10 cellular contexts compared by ENCODE assay signal in genomic region chr10:43220251-43220650, GRCh38. TPM values are rescaled to one million over a fixed set of nuclear protein-coding genes. Genes with fewer than 3 reads are reported as not detected.
DNase-seq lines count a peak whose midpoint lies in the region; ATAC-seq, FAIRE-seq and TF ChIP-seq lines count a peak whose summit lies in the region.
"Not testable (repeated sequence)": the region's sequence is repeated elsewhere in the genome, so short reads cannot be mapped to it uniquely, and the experiment has no call there.
"Had no signal": no experiment of that assay in that cellular context is flagged by ENCODE, and none has a peak within 500 bp of the region (broad histone marks: within the 10 kb centered on the region; RNA-seq: fewer than 3 reads in every experiment).

No MANE protein-coding gene starts in this region.

- H3K27me3 ChIP-seq in neuronal stem cell (ENCODE audit: control insufficient read depth in 3 of 3, insufficient read depth in 3 of 3, low read depth in 1 of 3, low read length in 3 of 3): peaks cover 0 to 37% (median 0%) of the 10 kb centered on the region in 3 experiments
- H3K27me3 ChIP-seq in spleen (replicated peaks in 1 of 7): peaks cover 0 to 14% (median 0%) of the 10 kb centered on the region in 7 donors
- H3K27me3 ChIP-seq in tibial nerve: not testable (repeated sequence)

- H2AK5ac ChIP-seq in neuronal stem cell (ENCODE audit: low read depth, low read length): peak overlapping the region; percentile 77

- not testable (repeated sequence) for H3K4ac ChIP-seq in neuronal stem cell (ENCODE audit: low read length)

- not testable (repeated sequence) for H4K91ac ChIP-seq in neuronal stem cell (ENCODE audit: low read depth, low read length, poor library complexity)

- H3K36me3 ChIP-seq in kidney (ENCODE audit: control insufficient read depth in 1 of 2, insufficient read depth in 2 of 2, low read length in 2 of 2); neuronal stem cell (replicated peaks in 1 of 2; ENCODE audit: control insufficient read depth in 2 of 2, insufficient read depth in 2 of 2, low read length in 2 of 2); spleen; tibial nerve: not testable (repeated sequence)

- peak overlapping the region; percentile 47 for H3K14ac ChIP-seq in neuronal stem cell (ENCODE audit: low read length)

- H3K27ac Mint-ChIP-seq in WTC11; chondrocyte (ENCODE audit: unreplicated experiment): not testable (repeated sequence)

- H2BK120ac ChIP-seq in neuronal stem cell (ENCODE audit: low read depth, low read length): not testable (repeated sequence)

- not testable (repeated sequence) for H2BK15ac ChIP-seq in neuronal stem cell (ENCODE audit: low read length)

- H3K9me3 ChIP-seq in kidney (ENCODE audit: control insufficient read depth in 1 of 2, low read length in 2 of 2); neuronal stem cell (replicated peaks in 1 of 2; ENCODE audit: control insufficient read depth in 2 of 2, insufficient read depth in 1 of 2, low read depth in 1 of 2, low read length in 2 of 2); spleen; tibial nerve: not testable (repeated sequence)

- not testable (repeated sequence) for H3K4me3 Mint-ChIP-seq in WTC11; chondrocyte (ENCODE audit: unreplicated experiment)

- not testable (repeated sequence) for H3K79me1 ChIP-seq in neuronal stem cell (ENCODE audit: low read depth, low read length)

- H3K4me1 ChIP-seq in kidney (ENCODE audit: control insufficient read depth in 1 of 2, insufficient read depth in 1 of 2, low read depth in 1 of 2, low read length in 2 of 2); neuronal stem cell (ENCODE audit: control insufficient read depth in 2 of 2, insufficient read depth in 1 of 2, low read depth in 1 of 2, low read length in 2 of 2); spleen: not testable (repeated sequence)
- H3K4me1 ChIP-seq in tibial nerve: peaks cover 0 to 61% (median 27%) of the 10 kb centered on the region in 4 donors

- intact Hi-C loops in Right ventricle myocardium inferior (cut with DNase I); kidney (cut with DNase I); spleen (cut with DNase I; ENCODE audit: low total_unique reads): not testable (repeated sequence)

- CTCF ChIA-PET in WTC11 (lab: Charles Lee): interaction anchor here (0.6 to 3.4 kb wide), 7 partner anchors 15 to 118 kb away, joined by 3 to 73 read pairs (median 4); no protein-coding TSS in a partner anchor

- TF ChIP-seq POLR2A in spleen (IDR thresholded peaks at IDR 0.05); tibial nerve (IDR thresholded peaks at IDR 0.05): not testable (repeated sequence)

- H4K8ac ChIP-seq in neuronal stem cell (ENCODE audit: low read depth, low read length): not testable (repeated sequence)

- not testable (repeated sequence) for H2BK12ac ChIP-seq in neuronal stem cell (ENCODE audit: low read length)

- TF ChIP-seq CTCF in WTC11 (IDR thresholded peaks at IDR 0.05); chondrocyte (IDR thresholded peaks at IDR 0.05); kidney (IDR thresholded peaks at IDR 0.05; ENCODE audit: borderline replicate concordance, extremely low read depth, insufficient read depth); spleen (IDR thresholded peaks at IDR 0.05 in 8 of 11, conservative IDR thresholded peaks at IDR 0.05 in 3 of 11); tibial nerve (IDR thresholded peaks at IDR 0.05): not testable (repeated sequence)

- not testable (repeated sequence) for H3K9me3 Mint-ChIP-seq in WTC11; chondrocyte (ENCODE audit: low read depth)

- TF ChIP-seq EP300 in tibial nerve (IDR thresholded peaks at IDR 0.05): not testable (repeated sequence)

- H3K9ac ChIP-seq in kidney (ENCODE audit: low read length in 2 of 2); neuronal stem cell (ENCODE audit: low read depth, low read length, poor library complexity): not testable (repeated sequence)

- not testable (repeated sequence) for H3K27ac ChIP-seq in kidney (ENCODE audit: low read depth in 2 of 2, low read length in 2 of 2); neuronal stem cell (replicated peaks; ENCODE audit: low read length); spleen
- H3K27ac ChIP-seq in tibial nerve: peak overlapping the region; percentile 77 to 97 (median 86)

- WGBS in neuronal stem cell (ENCODE audit: extremely low coverage in 2 of 2, insufficient read length in 2 of 2, insufficient replicate concordance in 1 of 2), 2 donors: no CpG with 5 or more reads among the region's 6 CpGs
- 66 to 73% (median 73%) methylated on average over 5 to 6 of the region's 6 CpGs for WGBS in spleen, 5 donors
- 80 to 90% methylated on average over 5 to 6 of the region's 6 CpGs for WGBS in tibial nerve, 2 donors

- not testable (repeated sequence) for H3K4me3 ChIP-seq in kidney (ENCODE audit: low read length in 2 of 2); neuronal stem cell (ENCODE audit: low read length in 2 of 2); spleen; tibial nerve

- FAIRE-seq in kidney (lab: Jason Lieb, UNC): not testable (repeated sequence)

- H3K4me1 Mint-ChIP-seq in WTC11; chondrocyte (ENCODE audit: low read depth): not testable (repeated sequence)

- H2BK5ac ChIP-seq in neuronal stem cell (ENCODE audit: low read length): not testable (repeated sequence)

- ATAC-seq in WTC11, Right ventricle myocardium inferior: not testable (repeated sequence)

- not testable (repeated sequence) for H3K4me2 ChIP-seq in neuronal stem cell (ENCODE audit: insufficient read depth, low read length, poor library complexity, severe bottlenecking)

- not testable (repeated sequence) for H3K23ac ChIP-seq in neuronal stem cell (ENCODE audit: low read depth, low read length, poor library complexity)

- DNase-seq in WTC11 (ENCODE audit: low spot score); neuronal stem cell (ENCODE audit: low spot score); tibial nerve (ENCODE audit: low spot score in 2 of 2): not testable (repeated sequence)
- DNase-seq in activated effector memory CD4-positive, alpha-beta T cell treated with anti-CD3 and anti-CD28 coated beads, Interleukin-2, amount 50 U/mL, for 16 hours: peak; percentile 31
- peak; percentile 30 for DNase-seq in chondrocyte (ENCODE audit: low spot score)
- peak; percentile 27 for DNase-seq in Right ventricle myocardium inferior (ENCODE audit: missing footprints)
- peak; percentile 36 for DNase-seq in kidney
- peak; percentile 39 for DNase-seq in spleen

- H2AFZ ChIP-seq in neuronal stem cell (ENCODE audit: low read length): not testable (repeated sequence)

- not testable (repeated sequence) for H3K36me3 Mint-ChIP-seq in WTC11; chondrocyte (ENCODE audit: low read depth)

- POLR2A ChIA-PET in WTC11 (lab: Charles Lee): interaction anchor here (1.1 kb wide), 1 partner anchor 46 kb away, joined by 4 read pairs; no protein-coding TSS in a partner anchor

- not testable (repeated sequence) for H3K27me3 Mint-ChIP-seq in WTC11 (ENCODE audit: low read depth)
- peaks cover 34% of the 10 kb centered on the region for H3K27me3 Mint-ChIP-seq in chondrocyte (ENCODE audit: low read depth)

- not testable (repeated sequence) for H3K18ac ChIP-seq in neuronal stem cell (ENCODE audit: low read length)

TF ChIP-seq in WTC11, 78 proteins besides CTCF, POLR2A, EP300 and RAD21:
- peak; percentile 61; the same call in 1 of the 2 replicates for TF ChIP-seq ZNF121 (CRISPR knock-in tag; IDR thresholded peaks at IDR 0.05)

RNA-seq across cellular contexts. Expression of gene RASGEF1A, which starts 46.6 kb away (rescaled TPM):
- 20.8 to 21.4 TPM (median 21.0 TPM) in 3 replicates for total RNA-seq in WTC11 (2021)
- total RNA-seq in chondrocyte: 0.05 to 0.18 TPM in 2 of 3 replicates, not detected in the other
- total RNA-seq in Right ventricle myocardium inferior: 1.4 TPM
- 3.6 TPM for total RNA-seq in kidney
- 2.8 TPM for polyA plus RNA-seq in kidney (ENCODE audit: insufficient read depth, low read depth, low replicate concordance)
- 3.5 TPM for polyA plus RNA-seq in neuronal stem cell (2013, experiment 1 of 2)
- 3.6 TPM for polyA plus RNA-seq in neuronal stem cell (2013, experiment 2 of 2)
- 1 to 10 TPM; 2.5 to 7.1 (median 3.6) TPM for total RNA-seq in spleen
- polyA plus RNA-seq in spleen: 1 to 10 TPM; 1.9 to 3.1 (median 2.1) TPM
- 10 to 100 TPM in 3 of 4 donors, 1 to 10 TPM in 1; 7.5 to 39.0 (median 13.1) TPM for total RNA-seq in tibial nerve
- total RNA-seq: A673, Daoy had no signal
